Comparison of ENCODE assay signal across 10 cellular contexts in genomic region chr7:143284591-143285453, GRCh38. TPM values are rescaled to one million over a fixed set of nuclear protein-coding genes. Genes with fewer than 3 reads are reported as not detected.
DNase-seq lines count a peak whose midpoint lies in the region; ATAC-seq, FAIRE-seq and TF ChIP-seq lines count a peak whose summit lies in the region.
"Had no signal": no experiment of that assay in that cellular context is flagged by ENCODE, and none has a peak within 500 bp of the region (broad histone marks: within the 10 kb centered on the region; RNA-seq: fewer than 3 reads in every experiment).

TMEM139 (plus strand) TSS chr7:143284958; CDS start chr7:143285958, 1,000 bp downstream.

- H3K36me3 ChIP-seq in K562 (ENCODE audit: control insufficient read depth, insufficient read depth, low read length) (peaks cover 6% of the 10 kb centered on the region; the same call in 1 of the 3 replicates), tibial nerve (no peaks in the 10 kb centered on the region)

- peak within 1 kb of the TSS; percentile 47 for H3K4me2 ChIP-seq in K562 (ENCODE audit: insufficient read depth, low read length)

- H3K9me1 ChIP-seq in K562 (ENCODE audit: control insufficient read depth, insufficient read depth, low read length): no peaks in the 10 kb centered on the region

- H3K79me2 ChIP-seq in K562 (ENCODE audit: control insufficient read depth, insufficient read depth, low read length): peaks cover 16% of the 10 kb centered on the region

- H3K27me3 Mint-ChIP-seq in activated naive CD4-positive, alpha-beta T cell treated with anti-CD3 and anti-CD28 coated beads for 36 hours (ENCODE audit: low read depth): no peaks in the 10 kb centered on the region

- CTCF ChIA-PET in activated naive CD4-positive, alpha-beta T cell treated with anti-CD3 and anti-CD28 coated beads for 36 hours (lab: Charles Lee): no interaction called here
- CTCF ChIA-PET in K562 (lab: Yijun Ruan, JAX; ENCODE audit: low intra/inter-chr PET ratio): no interaction called here

- H3K4me1 Mint-ChIP-seq in activated naive CD4-positive, alpha-beta T cell treated with anti-CD3 and anti-CD28 coated beads for 36 hours (ENCODE audit: low read depth): peaks cover 43% of the 10 kb centered on the region

- H3K27ac ChIP-seq in K562 (ENCODE audit: extremely low read depth, low read depth, low read length) (no peak within 1 kb of the TSS), tibial nerve (peak within 1 kb of the TSS; percentile 32 to 95 (median 78))

- DNase-seq in activated naive CD4-positive, alpha-beta T cell treated with anti-CD3 and anti-CD28 coated beads for 36 hours: no peak
- DNase-seq in activated naive CD4-positive, alpha-beta T cell treated with anti-CD3 and anti-CD28 coated beads, Interleukin-2, amount 50 U/mL, for 16 hours: no peak
- DNase-seq in K562 (ENCODE audit: extremely low read depth in 1 of 4, low spot score in 3 of 4) (peak; percentile 74 to 80 (median 74)), left lobe of liver (ENCODE audit: low spot score) (peak; percentile 90), tibial nerve (ENCODE audit: low spot score in 2 of 2) (no peak), NCI-H1092 (lab: John Stamatoyannopoulos, UW) (no peak), GM19238 (ENCODE audit: insufficient read length, low spot score) (no peak)
- DNase-seq in stimulated activated CD4-positive, alpha-beta T cell treated with anti-CD3 and anti-CD28 coated beads, Interleukin-2, amount 100 ng/mL, for 48 hours: no peak
- DNase-seq: activated CD4-positive, alpha-beta T cell treated with anti-CD3 and anti-CD28 coated beads, Interleukin-2, amount 50 U/mL, for 48 hours had no signal

- peak within 1 kb of the TSS; percentile 82 for H2AFZ ChIP-seq in K562 (ENCODE audit: low read depth, low read length)

- TF ChIP-seq POLR2A in K562 (conservative IDR thresholded peaks at IDR 0.05) (no peak), tibial nerve (IDR thresholded peaks at IDR 0.05) (peak in 1 of 2 donors; percentile 27)

- TF ChIP-seq EP300 in K562 (IDR thresholded peaks at IDR 0.05; ENCODE audit: low read length) (no peak), tibial nerve (IDR thresholded peaks at IDR 0.05) (no peak)

- H3K4me3 ChIP-seq in K562: no peak within 1 kb of the TSS
- H3K4me3 ChIP-seq in tibial nerve: peak within 1 kb of the TSS in 2 of 4 donors; percentile 16 to 20

- WGBS in K562 (ENCODE audit: insufficient coverage, low coverage, missing lambda C conversion rate): 56% methylated on average over 19 of the region's 19 CpGs
- 60 to 72% methylated on average over 18 to 19 of the region's 19 CpGs for WGBS in tibial nerve, 2 donors

- H3K9ac ChIP-seq in K562 (ENCODE audit: insufficient read depth in 1 of 2, low read depth in 2 of 2, low read length in 2 of 2): peak within 1 kb of the TSS in 1 of 2 experiments; percentile 38; a peak in 1 of 4 replicates

- POLR2A ChIA-PET in K562 (lab: Yijun Ruan, JAX): interaction anchor here (0.6 kb wide), 1 partner anchor 142 kb away, joined by 3 read pairs; no protein-coding TSS in a partner anchor

- in situ Hi-C loops in K562 (cut with MboI): no loop called here

- H3K4me1 ChIP-seq in K562 (replicated peaks in 1 of 2; ENCODE audit: control insufficient read depth in 2 of 2, insufficient read depth in 2 of 2, low read length in 2 of 2) (peaks cover 20 to 22% of the 10 kb centered on the region in 2 experiments; a peak in 4 of 5 replicates), tibial nerve (peaks cover 0 to 72% (median 31%) of the 10 kb centered on the region in 4 donors)

- peak within 1 kb of the TSS; percentile 35 for H3K27ac Mint-ChIP-seq in activated naive CD4-positive, alpha-beta T cell treated with anti-CD3 and anti-CD28 coated beads for 36 hours

- no peaks in the 10 kb centered on the region; the same call in 1 of the 2 replicates for H4K20me1 ChIP-seq in K562 (replicated peaks; ENCODE audit: control insufficient read depth, insufficient read depth, low read length)

- H3K9me3 Mint-ChIP-seq in activated naive CD4-positive, alpha-beta T cell treated with anti-CD3 and anti-CD28 coated beads for 36 hours: peaks cover 6% of the 10 kb centered on the region

- TF ChIP-seq RAD21 in K562 (CRISPR knock-in tag; conservative IDR thresholded peaks at IDR 0.05 in 1 of 2, IDR thresholded peaks at IDR 0.05 in 1 of 2): no peak

- H3K27me3 ChIP-seq in K562 (ENCODE audit: control insufficient read depth in 2 of 2, insufficient read depth in 2 of 2, low read length in 2 of 2): no peaks in the 10 kb centered on the region
- H3K27me3 ChIP-seq in tibial nerve: no peaks in the 10 kb centered on the region

- TF ChIP-seq CTCF in K562 (IDR thresholded peaks at IDR 0.05 in 2 of 3, conservative IDR thresholded peaks at IDR 0.05 in 1 of 3; ENCODE audit: insufficient read depth in 2 of 3, low read depth in 1 of 3, low read length in 3 of 3) (no peak), tibial nerve (IDR thresholded peaks at IDR 0.05) (no peak)

- H3K9me3 ChIP-seq in K562 (replicated peaks; ENCODE audit: control insufficient read depth, insufficient read depth, low read depth, low read length) (peaks cover 7% of the 10 kb centered on the region), tibial nerve (no peaks in the 10 kb centered on the region)

- intact Hi-C loops in activated naive CD4-positive, alpha-beta T cell treated with anti-CD3 and anti-CD28 coated beads for 36 hours (cut with micrococcal nuclease): loop anchor here (10.0 kb wide), 1 partner anchor 1540 kb away; no protein-coding TSS in a partner anchor
- intact Hi-C loops in K562 (cut with micrococcal nuclease): no loop called here

- FAIRE-seq in K562 (lab: Jason Lieb, UNC): no peak
- FAIRE-seq: endothelial cell of umbilical vein had no signal

- ATAC-seq in K562 (peak; percentile 60), left lobe of liver (peak; percentile 79)

- no TSS peak for BruUV-seq in K562 (replicated peaks; lab: Mats Ljungman, UMichigan)

- no peak within 1 kb of the TSS for H3K4me3 Mint-ChIP-seq in activated naive CD4-positive, alpha-beta T cell treated with anti-CD3 and anti-CD28 coated beads for 36 hours

- H3K36me3 Mint-ChIP-seq in activated naive CD4-positive, alpha-beta T cell treated with anti-CD3 and anti-CD28 coated beads for 36 hours (ENCODE audit: low read depth): peaks cover 14% of the 10 kb centered on the region

TF ChIP-seq in K562, 482 proteins besides CTCF, POLR2A, EP300 and RAD21 (continues in another document):
- TF ChIP-seq GTF2A2 (tag; IDR thresholded peaks at IDR 0.05): no peak
- TF ChIP-seq, protein P1, sequence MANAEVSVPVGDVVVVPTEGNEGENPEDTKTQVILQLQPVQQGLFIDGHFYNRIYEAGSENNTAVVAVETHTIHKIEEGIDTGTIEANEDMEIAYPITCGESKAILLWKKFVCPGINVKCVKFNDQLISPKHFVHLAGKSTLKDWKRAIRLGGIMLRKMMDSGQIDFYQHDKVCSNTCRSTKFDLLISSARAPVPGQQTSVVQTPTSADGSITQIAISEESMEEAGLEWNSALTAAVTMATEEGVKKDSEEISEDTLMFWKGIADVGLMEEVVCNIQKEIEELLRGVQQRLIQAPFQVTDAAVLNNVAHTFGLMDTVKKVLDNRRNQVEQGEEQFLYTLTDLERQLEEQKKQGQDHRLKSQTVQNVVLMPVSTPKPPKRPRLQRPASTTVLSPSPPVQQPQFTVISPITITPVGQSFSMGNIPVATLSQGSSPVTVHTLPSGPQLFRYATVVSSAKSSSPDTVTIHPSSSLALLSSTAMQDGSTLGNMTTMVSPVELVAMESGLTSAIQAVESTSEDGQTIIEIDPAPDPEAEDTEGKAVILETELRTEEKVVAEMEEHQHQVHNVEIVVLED (CRISPR knock-in tag; IDR thresholded peaks at IDR 0.05): no peak
- TF ChIP-seq STAT5A (IDR thresholded peaks at IDR 0.05; ENCODE audit: borderline replicate concordance, low read length): no peak
- 0 out of 2 replicates have a peak, but pooled peaks have one; percentile 26 for TF ChIP-seq ZC3H11A (IDR thresholded peaks at IDR 0.05; ENCODE audit: low read depth, low read length)
- TF ChIP-seq E2F6 (IDR thresholded peaks at IDR 0.05; ENCODE audit: borderline replicate concordance in 1 of 2, extremely low read depth in 1 of 2, insufficient read depth in 1 of 2, insufficient read length in 1 of 2, low read depth in 1 of 2, low read length in 1 of 2, poor library complexity in 1 of 2, severe bottlenecking in 1 of 2): peak in 1 of 2 experiments; percentile 12
- TF ChIP-seq GATAD2A (IDR thresholded peaks at IDR 0.05): no peak
- no peak for TF ChIP-seq ZNF589 (CRISPR knock-in tag; IDR thresholded peaks at IDR 0.05; ENCODE audit: low read depth)
- TF ChIP-seq ATF7 (IDR thresholded peaks at IDR 0.05): 0 out of 2 replicates have a peak, but pooled peaks have one; percentile 13
- TF ChIP-seq SAFB2 (IDR thresholded peaks at IDR 0.05; ENCODE audit: borderline replicate concordance, low read depth, low read length, severe bottlenecking): no peak

RNA-seq across cellular contexts. Expression of gene TMEM139, which starts in this region (rescaled TPM):
- total RNA-seq in activated naive CD4-positive, alpha-beta T cell treated with anti-CD3 and anti-CD28 coated beads for 36 hours: under 1 TPM; 0.64 to 0.74 TPM
- total RNA-seq in K562 (2011; cell fraction: chromatin; rRNA removed; ENCODE audit: low replicate concordance): 0.39 and 0.83 TPM in 2 replicates
- total RNA-seq in K562 (2011; cell fraction: nucleolus; rRNA removed): 0.33 and 1.1 TPM in 2 replicates
- 0.99 and 1.8 TPM in 2 replicates for total RNA-seq in K562 (2011; cell fraction: nucleoplasm; rRNA removed)
- total RNA-seq in K562 (2014; rRNA removed) (0.27 and 0.78 TPM in 2 replicates), K562 (2014; rRNA removed; fragmentation: Illumina TruSeq; extraction: Trizol) (0.87 and 1.1 TPM in 2 replicates), K562 (2015; rRNA removed; fragmentation: Illumina TruSeq; extraction: Trizol) (0.29 and 0.75 TPM in 2 replicates), K562 (2021) (0.81 and 1.5 TPM in 2 replicates), left lobe of liver (22.0 TPM), tibial nerve (10 to 100 TPM in 1 of 4 donors, 1 to 10 TPM in 3; 2.1 to 12.0 (median 6.4) TPM)
- polyA plus RNA-seq in K562 (2011; rRNA removed) (0.20 and 0.31 TPM in 2 replicates), K562 (2014; fragmentation: Illumina TruSeq; extraction: Trizol) (1.2 and 1.8 TPM in 2 replicates), K562 (2014; fragmentation: Nextera tagmentation; extraction: Ambion mirVana) (1 to 10 TPM in 1 of 2 experiments, under 1 TPM in 1; 0.79 to 1.1 TPM), K562 (2014; rRNA removed) (0.44 and 2.0 TPM in 2 replicates)
- 0.09 and 0.16 TPM in 2 replicates for polyA plus RNA-seq in K562 (2011; cell fraction: cytosol; rRNA removed)
- 0.48 and 0.53 TPM in 2 replicates for polyA plus RNA-seq in K562 (2011; cell fraction: nucleus; rRNA removed)
- polyA plus RNA-seq in K562 (2012): 0.91 and 1.2 TPM in 2 replicates
- polyA minus RNA-seq in K562 (2011; rRNA and poly(A)+ RNA removed): 0.11 and 0.15 TPM in 2 replicates
- polyA minus RNA-seq in K562 (2011; cell fraction: cytosol; rRNA and poly(A)+ RNA removed): not detected in 2 replicates
- 0.13 and 0.56 TPM in 2 replicates for polyA minus RNA-seq in K562 (2011; cell fraction: nucleus; rRNA and poly(A)+ RNA removed)
- total RNA-seq: endothelial cell of umbilical vein had no signal

Comparison
In these comparisons a context has a peak if more than half of its experiments do, and no peak if none do; other contexts are left out.
1. DNase-seq: peak in K562 (4 of 4) and left lobe of liver (single experiment); none in activated naive CD4-positive, alpha-beta T cell treated with anti-CD3 and anti-CD28 coated beads for 36 hours (single experiment), activated naive CD4-positive, alpha-beta T cell treated with anti-CD3 and anti-CD28 coated beads, Interleukin-2, amount 50 U/mL, for 16 hours (single experiment), tibial nerve (0 of 2), stimulated activated CD4-positive, alpha-beta T cell treated with anti-CD3 and anti-CD28 coated beads, Interleukin-2, amount 100 ng/mL, for 48 hours (0 of 2), NCI-H1092 (single experiment) and GM19238 (single experiment).